ENCODE assay signal across 8 cellular contexts in genomic region chr2:159712194-159712928, GRCh38. TPM values are rescaled to one million over a fixed set of nuclear protein-coding genes. Genes with fewer than 3 reads are reported as not detected.
DNase-seq lines count a peak whose midpoint lies in the region; ATAC-seq and TF ChIP-seq lines count a peak whose summit lies in the region.

Gene MARCHF7 (plus strand): TSS chr2:159712506. CDS start chr2:159729023, 16,517 bp downstream.

- H3K9me3 Mint-ChIP-seq in CD14-positive monocyte: peaks cover 0 to 2% (median 0%) of the 10 kb centered on the region in 7 donors

- peaks cover 3 to 32% (median 22%) of the 10 kb centered on the region in 4 donors for H3K4me1 ChIP-seq in liver (ENCODE audit: control insufficient read depth in 4 of 4, insufficient read depth in 4 of 4, low read length in 3 of 4)

- H3K9ac ChIP-seq in liver (ENCODE audit: low read depth in 1 of 2, low read length in 2 of 2): peak within 1 kb of the TSS; percentile 94 to 97

- H3K27me3 Mint-ChIP-seq in CD14-positive monocyte (ENCODE audit: low read depth in 3 of 3): no peaks in the 10 kb centered on the region

- TF ChIP-seq CTCF in CD14-positive monocyte (IDR thresholded peaks at IDR 0.05) (peak; percentile 42), liver (IDR thresholded peaks at IDR 0.05; ENCODE audit: low read depth, low read length, missing input control) (peak; percentile 42)

- H3K9me3 ChIP-seq in liver (ENCODE audit: control insufficient read depth in 4 of 4, low read length in 3 of 4): no peaks in the 10 kb centered on the region

- peaks cover 50% of the 10 kb centered on the region for H3K4me1 Mint-ChIP-seq in CD14-positive monocyte

- DNase-seq in CD14-positive monocyte (ENCODE audit: low spot score) (peak; percentile 97), NCI-H748 (lab: John Stamatoyannopoulos, UW; ENCODE audit: unreplicated experiment) (peak; percentile 98), dermis blood vessel endothelial cell (peak; percentile 98)
- DNase-seq in activated CD4-positive, alpha-beta T cell treated with anti-CD3 and anti-CD28 coated beads, Interleukin-2, amount 50 U/mL, for 24 hours (ENCODE audit: low read depth in 1 of 2, low spot score in 1 of 2): peak; percentile 93 to 94
- peak; percentile 98 for DNase-seq in stimulated activated CD4-positive, alpha-beta T cell treated with anti-CD3 and anti-CD28 coated beads, Interleukin-4, amount 100 ng/mL, for 24 hours

- peak; percentile 76 to 80 for TF ChIP-seq RAD21 in liver (IDR thresholded peaks at IDR 0.05)

- H3K27ac ChIP-seq in liver (ENCODE audit: low read depth in 1 of 2, low read length in 2 of 2): peak within 1 kb of the TSS; percentile 95 to 99

- peak within 1 kb of the TSS; percentile 99 to 100 (median 99) for H3K27ac Mint-ChIP-seq in CD14-positive monocyte

- H3K4me3 Mint-ChIP-seq in CD14-positive monocyte: peak within 1 kb of the TSS; percentile 94 to 98

- H3K27me3 ChIP-seq in liver (ENCODE audit: control insufficient read depth in 4 of 4, insufficient read depth in 4 of 4, low read length in 3 of 4): no peaks in the 10 kb centered on the region

- ATAC-seq in GM19372 (IDR thresholded peaks at IDR 0.05; ENCODE audit: low read depth, unreplicated experiment) (peak; percentile 86), HG03558 (IDR thresholded peaks at IDR 0.05; ENCODE audit: extremely low read depth, unreplicated experiment) (peak; percentile 89)

- H3K36me3 Mint-ChIP-seq in CD14-positive monocyte: peaks cover 34 to 39% of the 10 kb centered on the region in 2 donors

- intact Hi-C loops in CD14-positive monocyte (cut with micrococcal nuclease): loop anchor here (10.0 kb wide), 2 partner anchors 78 to 88 kb away; no protein-coding TSS in a partner anchor

- peaks cover 0 to 11% (median 6%) of the 10 kb centered on the region in 4 donors for H3K36me3 ChIP-seq in liver (ENCODE audit: control insufficient read depth in 4 of 4, insufficient read depth in 3 of 4, low read depth in 1 of 4, low read length in 3 of 4)

- H3K4me3 ChIP-seq in liver (ENCODE audit: low read depth in 1 of 3, low read length in 3 of 3): peak within 1 kb of the TSS; percentile 72 to 96 (median 84)

- WGBS in liver: under 1% methylated on average over 68 of the region's 68 CpGs

TF ChIP-seq in liver, 16 proteins besides CTCF, POLR2A, EP300 and RAD21:
- TF ChIP-seq JUND (IDR thresholded peaks at IDR 0.05): no peak
- TF ChIP-seq REST (IDR thresholded peaks at IDR 0.05): peak; percentile 79
- TF ChIP-seq SP1 (IDR thresholded peaks at IDR 0.05): peak; percentile 54
- TF ChIP-seq ATF3 (IDR thresholded peaks at IDR 0.05): no peak
- TF ChIP-seq HNF4G (IDR thresholded peaks at IDR 0.05): no peak
- no peak for TF ChIP-seq FOXA1 (IDR thresholded peaks at IDR 0.05)
- TF ChIP-seq ZBTB33 (IDR thresholded peaks at IDR 0.05): peak; percentile 99
- TF ChIP-seq FOXA2 (IDR thresholded peaks at IDR 0.05): no peak
- no peak for TF ChIP-seq HNF4A (conservative IDR thresholded peaks at IDR 0.05)
- peak; percentile 98 for TF ChIP-seq YY1 (IDR thresholded peaks at IDR 0.05)
- TF ChIP-seq NR2F2 (IDR thresholded peaks at IDR 0.05): no peak
- peak in 1 of 2 donors; percentile 35 for TF ChIP-seq GABPA (IDR thresholded peaks at IDR 0.05 in 1 of 2, conservative IDR thresholded peaks at IDR 0.05 in 1 of 2)
- TF ChIP-seq TAF1 (conservative IDR thresholded peaks at IDR 0.05): peak; percentile 86
- TF ChIP-seq MAX (IDR thresholded peaks at IDR 0.05): peak; percentile 13
- TF ChIP-seq EGR1 (IDR thresholded peaks at IDR 0.05; ENCODE audit: low read depth in 2 of 2): no peak
- TF ChIP-seq RXRA (IDR thresholded peaks at IDR 0.05): peak in 1 of 2 donors; percentile 18

RNA-seq across cellular contexts. Expression of gene MARCHF7, which starts in this region (rescaled TPM):
- 100 to 1,000 TPM; 102 to 124 TPM for polyA plus RNA-seq in CD14-positive monocyte
- 174 and 193 TPM in 2 replicates for total RNA-seq in dermis blood vessel endothelial cell
- 10 to 100 TPM; 52.0 to 57.6 TPM for total RNA-seq in liver
- 10 to 100 TPM; 16.9 to 22.9 TPM for polyA plus RNA-seq in liver

Comparison
In these comparisons a context has a peak if more than half of its experiments do, and no peak if none do; other contexts are left out.
1. Peak in every context shown above with its lines: DNase-seq, ATAC-seq, H3K4me3 ChIP-seq and H3K27ac ChIP-seq.
2. RNA of gene MARCHF7 (polyA plus RNA-seq): 102 to 124 TPM in CD14-positive monocyte; 16.9 to 22.9 TPM in liver; every median in the first group is over 4 times any median in the second.